Comparison of ENCODE assay signal across 2 cellular contexts in the genomic region with DNA sequence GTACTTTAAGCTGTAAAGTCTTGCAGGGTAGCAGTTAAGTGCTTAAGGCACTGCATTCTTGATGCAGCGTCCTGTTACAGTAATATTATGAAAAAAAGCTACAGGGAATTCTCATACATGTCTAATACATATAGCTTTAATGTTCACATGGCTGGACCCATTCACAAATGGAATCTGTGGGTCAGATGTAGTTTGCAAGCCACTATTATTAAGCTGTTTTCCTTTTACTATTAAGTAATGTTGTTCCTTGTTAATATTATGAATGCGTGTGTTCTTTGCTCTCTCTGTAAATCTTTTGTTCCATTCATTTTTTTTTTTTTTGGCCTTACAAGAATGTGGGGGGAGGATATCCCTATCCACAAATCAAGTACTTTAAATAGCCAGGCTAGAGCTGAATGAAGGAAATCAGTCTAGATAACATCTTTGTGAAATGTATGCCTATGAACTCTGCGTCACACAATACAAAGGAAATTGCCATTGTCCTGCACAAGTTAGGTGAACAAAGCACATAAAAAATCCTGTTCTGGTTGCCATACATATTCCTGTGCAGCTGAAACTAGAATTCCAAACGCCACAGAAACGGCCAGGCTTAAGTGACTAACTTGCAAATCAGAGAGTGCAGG.
TF ChIP-seq lines count a peak whose summit lies in the region.

No MANE protein-coding gene starts in this region.

TF ChIP-seq in GM23338, 12 proteins besides CTCF, POLR2A, EP300 and RAD21 (continued from another document):
- TF ChIP-seq, protein P1, sequence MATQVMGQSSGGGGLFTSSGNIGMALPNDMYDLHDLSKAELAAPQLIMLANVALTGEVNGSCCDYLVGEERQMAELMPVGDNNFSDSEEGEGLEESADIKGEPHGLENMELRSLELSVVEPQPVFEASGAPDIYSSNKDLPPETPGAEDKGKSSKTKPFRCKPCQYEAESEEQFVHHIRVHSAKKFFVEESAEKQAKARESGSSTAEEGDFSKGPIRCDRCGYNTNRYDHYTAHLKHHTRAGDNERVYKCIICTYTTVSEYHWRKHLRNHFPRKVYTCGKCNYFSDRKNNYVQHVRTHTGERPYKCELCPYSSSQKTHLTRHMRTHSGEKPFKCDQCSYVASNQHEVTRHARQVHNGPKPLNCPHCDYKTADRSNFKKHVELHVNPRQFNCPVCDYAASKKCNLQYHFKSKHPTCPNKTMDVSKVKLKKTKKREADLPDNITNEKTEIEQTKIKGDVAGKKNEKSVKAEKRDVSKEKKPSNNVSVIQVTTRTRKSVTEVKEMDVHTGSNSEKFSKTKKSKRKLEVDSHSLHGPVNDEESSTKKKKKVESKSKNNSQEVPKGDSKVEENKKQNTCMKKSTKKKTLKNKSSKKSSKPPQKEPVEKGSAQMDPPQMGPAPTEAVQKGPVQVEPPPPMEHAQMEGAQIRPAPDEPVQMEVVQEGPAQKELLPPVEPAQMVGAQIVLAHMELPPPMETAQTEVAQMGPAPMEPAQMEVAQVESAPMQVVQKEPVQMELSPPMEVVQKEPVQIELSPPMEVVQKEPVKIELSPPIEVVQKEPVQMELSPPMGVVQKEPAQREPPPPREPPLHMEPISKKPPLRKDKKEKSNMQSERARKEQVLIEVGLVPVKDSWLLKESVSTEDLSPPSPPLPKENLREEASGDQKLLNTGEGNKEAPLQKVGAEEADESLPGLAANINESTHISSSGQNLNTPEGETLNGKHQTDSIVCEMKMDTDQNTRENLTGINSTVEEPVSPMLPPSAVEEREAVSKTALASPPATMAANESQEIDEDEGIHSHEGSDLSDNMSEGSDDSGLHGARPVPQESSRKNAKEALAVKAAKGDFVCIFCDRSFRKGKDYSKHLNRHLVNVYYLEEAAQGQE (IDR thresholded peaks at IDR 0.05; ENCODE audit: unreplicated experiment): no peak
- TF ChIP-seq ZNF114 (CRISPR knock-in tag; IDR thresholded peaks at IDR 0.05): no peak
- no peak for TF ChIP-seq ZNF331 (CRISPR knock-in tag; IDR thresholded peaks at IDR 0.05; ENCODE audit: low read depth)
- no peak for TF ChIP-seq CREB1 (CRISPR knock-in tag; IDR thresholded peaks at IDR 0.05; ENCODE audit: low read depth)
- TF ChIP-seq, protein P2, sequence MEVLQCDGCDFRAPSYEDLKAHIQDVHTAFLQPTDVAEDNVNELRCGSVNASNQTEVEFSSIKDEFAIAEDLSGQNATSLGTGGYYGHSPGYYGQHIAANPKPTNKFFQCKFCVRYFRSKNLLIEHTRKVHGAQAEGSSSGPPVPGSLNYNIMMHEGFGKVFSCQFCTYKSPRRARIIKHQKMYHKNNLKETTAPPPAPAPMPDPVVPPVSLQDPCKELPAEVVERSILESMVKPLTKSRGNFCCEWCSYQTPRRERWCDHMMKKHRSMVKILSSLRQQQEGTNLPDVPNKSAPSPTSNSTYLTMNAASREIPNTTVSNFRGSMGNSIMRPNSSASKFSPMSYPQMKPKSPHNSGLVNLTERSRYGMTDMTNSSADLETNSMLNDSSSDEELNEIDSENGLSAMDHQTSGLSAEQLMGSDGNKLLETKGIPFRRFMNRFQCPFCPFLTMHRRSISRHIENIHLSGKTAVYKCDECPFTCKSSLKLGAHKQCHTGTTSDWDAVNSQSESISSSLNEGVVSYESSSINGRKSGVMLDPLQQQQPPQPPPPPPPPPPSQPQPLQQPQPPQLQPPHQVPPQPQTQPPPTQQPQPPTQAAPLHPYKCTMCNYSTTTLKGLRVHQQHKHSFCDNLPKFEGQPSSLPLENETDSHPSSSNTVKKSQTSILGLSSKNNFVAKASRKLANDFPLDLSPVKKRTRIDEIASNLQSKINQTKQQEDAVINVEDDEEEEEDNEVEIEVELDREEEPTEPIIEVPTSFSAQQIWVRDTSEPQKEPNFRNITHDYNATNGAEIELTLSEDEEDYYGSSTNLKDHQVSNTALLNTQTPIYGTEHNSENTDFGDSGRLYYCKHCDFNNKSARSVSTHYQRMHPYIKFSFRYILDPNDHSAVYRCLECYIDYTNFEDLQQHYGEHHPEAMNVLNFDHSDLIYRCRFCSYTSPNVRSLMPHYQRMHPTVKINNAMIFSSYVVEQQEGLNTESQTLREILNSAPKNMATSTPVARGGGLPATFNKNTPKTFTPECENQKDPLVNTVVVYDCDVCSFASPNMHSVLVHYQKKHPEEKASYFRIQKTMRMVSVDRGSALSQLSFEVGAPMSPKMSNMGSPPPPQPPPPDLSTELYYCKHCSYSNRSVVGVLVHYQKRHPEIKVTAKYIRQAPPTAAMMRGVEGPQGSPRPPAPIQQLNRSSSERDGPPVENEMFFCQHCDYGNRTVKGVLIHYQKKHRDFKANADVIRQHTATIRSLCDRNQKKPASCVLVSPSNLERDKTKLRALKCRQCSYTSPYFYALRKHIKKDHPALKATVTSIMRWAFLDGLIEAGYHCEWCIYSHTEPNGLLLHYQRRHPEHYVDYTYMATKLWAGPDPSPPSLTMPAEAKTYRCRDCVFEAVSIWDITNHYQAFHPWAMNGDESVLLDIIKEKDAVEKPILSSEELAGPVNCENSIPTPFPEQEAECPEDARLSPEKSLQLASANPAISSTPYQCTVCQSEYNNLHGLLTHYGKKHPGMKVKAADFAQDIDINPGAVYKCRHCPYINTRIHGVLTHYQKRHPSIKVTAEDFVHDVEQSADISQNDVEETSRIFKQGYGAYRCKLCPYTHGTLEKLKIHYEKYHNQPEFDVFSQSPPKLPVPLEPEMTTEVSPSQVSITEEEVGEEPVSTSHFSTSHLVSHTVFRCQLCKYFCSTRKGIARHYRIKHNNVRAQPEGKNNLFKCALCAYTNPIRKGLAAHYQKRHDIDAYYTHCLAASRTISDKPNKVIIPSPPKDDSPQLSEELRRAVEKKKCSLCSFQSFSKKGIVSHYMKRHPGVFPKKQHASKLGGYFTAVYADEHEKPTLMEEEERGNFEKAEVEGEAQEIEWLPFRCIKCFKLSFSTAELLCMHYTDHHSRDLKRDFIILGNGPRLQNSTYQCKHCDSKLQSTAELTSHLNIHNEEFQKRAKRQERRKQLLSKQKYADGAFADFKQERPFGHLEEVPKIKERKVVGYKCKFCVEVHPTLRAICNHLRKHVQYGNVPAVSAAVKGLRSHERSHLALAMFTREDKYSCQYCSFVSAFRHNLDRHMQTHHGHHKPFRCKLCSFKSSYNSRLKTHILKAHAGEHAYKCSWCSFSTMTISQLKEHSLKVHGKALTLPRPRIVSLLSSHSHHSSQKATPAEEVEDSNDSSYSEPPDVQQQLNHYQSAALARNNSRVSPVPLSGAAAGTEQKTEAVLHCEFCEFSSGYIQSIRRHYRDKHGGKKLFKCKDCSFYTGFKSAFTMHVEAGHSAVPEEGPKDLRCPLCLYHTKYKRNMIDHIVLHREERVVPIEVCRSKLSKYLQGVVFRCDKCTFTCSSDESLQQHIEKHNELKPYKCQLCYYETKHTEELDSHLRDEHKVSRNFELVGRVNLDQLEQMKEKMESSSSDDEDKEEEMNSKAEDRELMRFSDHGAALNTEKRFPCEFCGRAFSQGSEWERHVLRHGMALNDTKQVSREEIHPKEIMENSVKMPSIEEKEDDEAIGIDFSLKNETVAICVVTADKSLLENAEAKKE (CRISPR knock-in tag; IDR thresholded peaks at IDR 0.05): no peak
- no peak for TF ChIP-seq POLR2AphosphoS5 (IDR thresholded peaks at IDR 0.05; ENCODE audit: low read depth)
- no peak for TF ChIP-seq EZH2phosphoT487 (IDR thresholded peaks at IDR 0.05; ENCODE audit: unreplicated experiment)
- no peak for TF ChIP-seq NANOG (IDR thresholded peaks at IDR 0.05; ENCODE audit: borderline replicate concordance)

TF ChIP-seq in SK-N-SH, 30 proteins besides CTCF, POLR2A, EP300 and RAD21 (continued from another document):
- TF ChIP-seq NFIC (IDR thresholded peaks at IDR 0.05; ENCODE audit: borderline replicate concordance) (peak; percentile 64; the same call in 1 of the 2 replicates), TCF12 (IDR thresholded peaks at IDR 0.05) (peak; percentile 76), EZH2phosphoT487 (IDR thresholded peaks at IDR 0.05; ENCODE audit: borderline replicate concordance, low read depth) (no peak), MEF2A (IDR thresholded peaks at IDR 0.05; ENCODE audit: borderline replicate concordance, low read depth) (peak; percentile 80), RCOR1 (IDR thresholded peaks at IDR 0.05; ENCODE audit: low read length) (no peak), FOSL2 (IDR thresholded peaks at IDR 0.05; ENCODE audit: borderline replicate concordance, low read depth) (peak; percentile 40; the same call in 1 of the 2 replicates), JUND (IDR thresholded peaks at IDR 0.05) (peak; percentile 58), GATA2 (CRISPR knock-in tag; IDR thresholded peaks at IDR 0.05) (no peak), CHD2 (IDR thresholded peaks at IDR 0.05; ENCODE audit: low read length, partially characterized antibody) (no peak), TEAD4 (IDR thresholded peaks at IDR 0.05; ENCODE audit: borderline replicate concordance, insufficient read depth) (peak; percentile 53; the same call in 1 of the 2 replicates), MXI1 (IDR thresholded peaks at IDR 0.05; ENCODE audit: low read depth, low read length) (no peak), POLR2AphosphoS5 (IDR thresholded peaks at IDR 0.05; ENCODE audit: low read depth, low read length) (peak; percentile 51; the same call in 1 of the 2 replicates), GABPA (IDR thresholded peaks at IDR 0.05; ENCODE audit: low read depth) (no peak), FOXM1 (IDR thresholded peaks at IDR 0.05; ENCODE audit: low read depth) (no peak), FOXJ3 (CRISPR knock-in tag; IDR thresholded peaks at IDR 0.05) (no peak), YY1 (IDR thresholded peaks at IDR 0.05; ENCODE audit: low read depth) (no peak), TAF1 (IDR thresholded peaks at IDR 0.05; ENCODE audit: borderline replicate concordance, low read depth, low read length) (peak; percentile 16; the same call in 1 of the 2 replicates), ELF1 (IDR thresholded peaks at IDR 0.05) (no peak)
- TF ChIP-seq, protein P3, sequence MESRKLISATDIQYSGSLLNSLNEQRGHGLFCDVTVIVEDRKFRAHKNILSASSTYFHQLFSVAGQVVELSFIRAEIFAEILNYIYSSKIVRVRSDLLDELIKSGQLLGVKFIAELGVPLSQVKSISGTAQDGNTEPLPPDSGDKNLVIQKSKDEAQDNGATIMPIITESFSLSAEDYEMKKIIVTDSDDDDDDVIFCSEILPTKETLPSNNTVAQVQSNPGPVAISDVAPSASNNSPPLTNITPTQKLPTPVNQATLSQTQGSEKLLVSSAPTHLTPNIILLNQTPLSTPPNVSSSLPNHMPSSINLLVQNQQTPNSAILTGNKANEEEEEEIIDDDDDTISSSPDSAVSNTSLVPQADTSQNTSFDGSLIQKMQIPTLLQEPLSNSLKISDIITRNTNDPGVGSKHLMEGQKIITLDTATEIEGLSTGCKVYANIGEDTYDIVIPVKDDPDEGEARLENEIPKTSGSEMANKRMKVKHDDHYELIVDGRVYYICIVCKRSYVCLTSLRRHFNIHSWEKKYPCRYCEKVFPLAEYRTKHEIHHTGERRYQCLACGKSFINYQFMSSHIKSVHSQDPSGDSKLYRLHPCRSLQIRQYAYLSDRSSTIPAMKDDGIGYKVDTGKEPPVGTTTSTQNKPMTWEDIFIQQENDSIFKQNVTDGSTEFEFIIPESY (IDR thresholded peaks at IDR 0.05; ENCODE audit: borderline replicate concordance, low read depth): no peak
- TF ChIP-seq, protein P1 (IDR thresholded peaks at IDR 0.05; ENCODE audit: low read depth, low read length): no peak
- TF ChIP-seq, protein P4, sequence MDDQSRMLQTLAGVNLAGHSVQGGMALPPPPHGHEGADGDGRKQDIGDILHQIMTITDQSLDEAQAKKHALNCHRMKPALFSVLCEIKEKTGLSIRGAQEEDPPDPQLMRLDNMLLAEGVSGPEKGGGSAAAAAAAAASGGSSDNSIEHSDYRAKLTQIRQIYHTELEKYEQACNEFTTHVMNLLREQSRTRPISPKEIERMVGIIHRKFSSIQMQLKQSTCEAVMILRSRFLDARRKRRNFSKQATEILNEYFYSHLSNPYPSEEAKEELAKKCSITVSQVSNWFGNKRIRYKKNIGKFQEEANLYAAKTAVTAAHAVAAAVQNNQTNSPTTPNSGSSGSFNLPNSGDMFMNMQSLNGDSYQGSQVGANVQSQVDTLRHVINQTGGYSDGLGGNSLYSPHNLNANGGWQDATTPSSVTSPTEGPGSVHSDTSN (IDR thresholded peaks at IDR 0.05): peak; percentile 79
- TF ChIP-seq, protein P5, sequence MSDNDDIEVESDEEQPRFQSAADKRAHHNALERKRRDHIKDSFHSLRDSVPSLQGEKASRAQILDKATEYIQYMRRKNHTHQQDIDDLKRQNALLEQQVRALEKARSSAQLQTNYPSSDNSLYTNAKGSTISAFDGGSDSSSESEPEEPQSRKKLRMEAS (IDR thresholded peaks at IDR 0.05; ENCODE audit: low read depth): 0 out of 2 replicates have a peak, but pooled peaks have one; percentile 28
- TF ChIP-seq, protein P6, sequence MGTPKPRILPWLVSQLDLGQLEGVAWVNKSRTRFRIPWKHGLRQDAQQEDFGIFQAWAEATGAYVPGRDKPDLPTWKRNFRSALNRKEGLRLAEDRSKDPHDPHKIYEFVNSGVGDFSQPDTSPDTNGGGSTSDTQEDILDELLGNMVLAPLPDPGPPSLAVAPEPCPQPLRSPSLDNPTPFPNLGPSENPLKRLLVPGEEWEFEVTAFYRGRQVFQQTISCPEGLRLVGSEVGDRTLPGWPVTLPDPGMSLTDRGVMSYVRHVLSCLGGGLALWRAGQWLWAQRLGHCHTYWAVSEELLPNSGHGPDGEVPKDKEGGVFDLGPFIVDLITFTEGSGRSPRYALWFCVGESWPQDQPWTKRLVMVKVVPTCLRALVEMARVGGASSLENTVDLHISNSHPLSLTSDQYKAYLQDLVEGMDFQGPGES (IDR thresholded peaks at IDR 0.05; ENCODE audit: low read depth, low read length): no peak
- TF ChIP-seq, protein P7, sequence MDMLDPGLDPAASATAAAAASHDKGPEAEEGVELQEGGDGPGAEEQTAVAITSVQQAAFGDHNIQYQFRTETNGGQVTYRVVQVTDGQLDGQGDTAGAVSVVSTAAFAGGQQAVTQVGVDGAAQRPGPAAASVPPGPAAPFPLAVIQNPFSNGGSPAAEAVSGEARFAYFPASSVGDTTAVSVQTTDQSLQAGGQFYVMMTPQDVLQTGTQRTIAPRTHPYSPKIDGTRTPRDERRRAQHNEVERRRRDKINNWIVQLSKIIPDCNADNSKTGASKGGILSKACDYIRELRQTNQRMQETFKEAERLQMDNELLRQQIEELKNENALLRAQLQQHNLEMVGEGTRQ (IDR thresholded peaks at IDR 0.05; ENCODE audit: borderline replicate concordance, low read depth, low read length): no peak
